8 cellular contexts compared by ENCODE assay signal in the genomic region with DNA sequence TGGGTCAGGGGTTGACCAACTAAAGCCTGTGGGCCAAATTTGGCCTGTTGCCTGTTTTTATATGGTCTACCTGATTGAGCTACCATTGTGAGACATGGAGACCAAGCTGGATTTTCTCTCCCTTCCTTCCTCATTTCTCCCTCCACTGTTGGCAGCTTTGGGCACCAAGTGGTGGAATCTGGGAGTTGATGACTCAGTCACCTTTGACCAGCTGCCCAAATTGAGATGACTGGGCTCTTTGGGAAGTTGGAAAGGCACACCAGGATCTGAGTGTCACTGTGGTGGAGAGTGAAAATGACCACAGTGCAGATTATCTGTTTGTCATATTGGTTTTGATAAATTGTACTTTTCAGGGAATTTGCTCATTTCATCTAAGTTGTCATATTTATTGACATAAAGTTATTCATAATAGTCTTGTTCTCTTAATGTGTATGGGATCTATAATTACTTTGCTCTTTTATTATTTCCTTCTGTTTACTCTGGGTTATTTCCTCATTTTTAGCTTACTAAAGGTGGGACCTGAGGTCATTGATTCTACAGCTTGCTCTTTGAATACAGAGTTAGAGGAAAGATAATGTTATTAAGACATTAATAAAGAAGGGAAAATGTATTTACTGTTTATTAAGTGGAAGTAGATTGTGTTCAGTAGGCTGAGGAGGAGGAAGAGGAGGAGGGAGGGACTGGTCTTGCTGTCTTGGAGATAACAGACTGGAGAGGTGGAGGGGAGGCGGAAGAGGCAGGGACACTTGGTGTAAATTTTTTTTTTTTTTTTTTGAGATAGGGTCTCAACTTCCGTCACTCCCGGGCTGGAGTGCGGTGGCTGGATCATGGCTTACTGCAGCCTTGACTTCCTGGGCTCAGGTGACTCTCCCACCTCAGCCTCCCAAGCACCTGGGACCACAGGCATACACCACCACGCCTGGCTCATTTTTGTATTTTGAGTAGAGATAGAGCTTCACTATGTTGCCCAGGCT. TPM values are rescaled to one million over a fixed set of nuclear protein-coding genes. Genes with fewer than 3 reads are reported as not detected.
DNase-seq lines count a peak whose midpoint lies in the region; ATAC-seq and TF ChIP-seq lines count a peak whose summit lies in the region.

No MANE protein-coding gene starts in this region.

- TF ChIP-seq CTCF in fibroblast of the aortic adventitia (IDR thresholded peaks at IDR 0.05; ENCODE audit: insufficient read depth, low read length) (no peak), sigmoid colon (IDR thresholded peaks at IDR 0.05) (no peak), GM10266 (IDR thresholded peaks at IDR 0.05; ENCODE audit: control insufficient read depth, insufficient read depth, low read depth, missing control alignments) (no peak)

- peaks cover 100% of the 10 kb centered on the region for H3K79me2 ChIP-seq in GM23248 (ENCODE audit: insufficient read depth)

- H3K36me3 ChIP-seq in GM23248 (ENCODE audit: low read depth) (no peaks in the 10 kb centered on the region), skeletal muscle satellite cell (ENCODE audit: insufficient read depth, low read length) (no peaks in the 10 kb centered on the region), sigmoid colon (no peaks in the 10 kb centered on the region)

- H3K9ac ChIP-seq in GM23248 (0 out of 2 replicates have a peak overlapping the region, but pooled peaks have one; percentile 3), skeletal muscle satellite cell (ENCODE audit: low read depth, low read length) (no peak overlapping the region)

- H3K27ac ChIP-seq in GM23248 (peak overlapping the region; percentile 61), sigmoid colon (peak overlapping the region in 1 of 4 donors; percentile 27)

- peaks cover 27% of the 10 kb centered on the region for H3K4me1 ChIP-seq in GM23248 (ENCODE audit: insufficient read depth)
- peaks cover 24% of the 10 kb centered on the region for H3K4me1 ChIP-seq in skeletal muscle satellite cell (ENCODE audit: control insufficient read depth, insufficient read depth, low read length)
- H3K4me1 ChIP-seq in sigmoid colon = peaks cover 0 to 69% (median 58%) of the 10 kb centered on the region in 4 donors

- H3K9me2 ChIP-seq in GM23248 (ENCODE audit: insufficient read depth) = no peaks in the 10 kb centered on the region

- H3K27me3 ChIP-seq in GM23248 (replicated peaks; ENCODE audit: insufficient read depth) (no peaks in the 10 kb centered on the region), skeletal muscle satellite cell (ENCODE audit: control insufficient read depth, insufficient read depth, low read length) (no peaks in the 10 kb centered on the region), sigmoid colon (no peaks in the 10 kb centered on the region)

- no peak overlapping the region for H2AFZ ChIP-seq in GM23248

- in situ Hi-C loops in GM23248 (cut with MboI) = no loop called here

- ATAC-seq in SK-N-SH treated with all-trans-retinoic acid at 6 μM for 48 hours (peak; percentile 75), HG03108 (IDR thresholded peaks at IDR 0.05; ENCODE audit: unreplicated experiment) (no peak), GM19395 (IDR thresholded peaks at IDR 0.05; ENCODE audit: unreplicated experiment) (no peak)

- 96 to 100% methylated on average over 5 of the region's 5 CpGs for WGBS in GM23248 (ENCODE audit: low coverage in 1 of 2, low lambda C conversion rate in 2 of 2, missing lambda C conversion rate in 2 of 2), 2 experiments
- WGBS in sigmoid colon, 2 donors = 94% methylated on average over 5 of the region's 5 CpGs

- no peak for TF ChIP-seq POLR2A in sigmoid colon (IDR thresholded peaks at IDR 0.05)

- H3K4me2 ChIP-seq in GM23248 (ENCODE audit: unreplicated experiment) (peak overlapping the region; percentile 44), skeletal muscle satellite cell (ENCODE audit: low read length) (peak overlapping the region; percentile 0)

- no peaks in the 10 kb centered on the region for H3K9me3 ChIP-seq in GM23248 (ENCODE audit: low read depth)
- no peaks in the 10 kb centered on the region for H3K9me3 ChIP-seq in skeletal muscle satellite cell (replicated peaks; ENCODE audit: low read length)
- H3K9me3 ChIP-seq in sigmoid colon = no peaks in the 10 kb centered on the region

- no peak for TF ChIP-seq EP300 in sigmoid colon (IDR thresholded peaks at IDR 0.05)

- H3K4me3 ChIP-seq in GM23248 = no peak overlapping the region
- H3K4me3 ChIP-seq in fibroblast of the aortic adventitia (ENCODE audit: low read depth, low read length) = no peak overlapping the region
- H3K4me3 ChIP-seq in skeletal muscle satellite cell (ENCODE audit: low read length) = no peak overlapping the region
- no peak overlapping the region for H3K4me3 ChIP-seq in sigmoid colon

- DNase-seq in GM23248 (peak; percentile 88), fibroblast of the aortic adventitia (ENCODE audit: low read depth) (peak; percentile 65), sigmoid colon (no peak), GM10266 (ENCODE audit: extremely low spot score) (no peak)

- intact Hi-C loops in sigmoid colon (cut with DNase I) = no loop called here

- peaks cover 40% of the 10 kb centered on the region for H4K20me1 ChIP-seq in GM23248 (ENCODE audit: insufficient read depth)

- H3F3A ChIP-seq in GM23248 (ENCODE audit: insufficient read depth) = peaks cover 28% of the 10 kb centered on the region

TF ChIP-seq in SK-N-SH treated with all-trans-retinoic acid at 6 μM for 48 hours, 23 proteins besides CTCF, POLR2A, EP300 and RAD21 (continues in another document):
- TF ChIP-seq ZC3H10 (CRISPR knock-in tag; IDR thresholded peaks at IDR 0.05) (no peak), ZFP3 (CRISPR knock-in tag; IDR thresholded peaks at IDR 0.05) (no peak), ARNTL (CRISPR knock-in tag; IDR thresholded peaks at IDR 0.05; ENCODE audit: borderline replicate concordance, low read depth) (no peak), PPARA (CRISPR knock-in tag; IDR thresholded peaks at IDR 0.05; ENCODE audit: borderline replicate concordance) (no peak), ZNF8 (CRISPR knock-in tag; IDR thresholded peaks at IDR 0.05) (no peak), OSR1 (CRISPR knock-in tag; IDR thresholded peaks at IDR 0.05) (no peak), ISL1 (CRISPR knock-in tag; IDR thresholded peaks at IDR 0.05) (no peak), RARB (CRISPR knock-in tag; IDR thresholded peaks at IDR 0.05) (no peak), TOX (CRISPR knock-in tag; IDR thresholded peaks at IDR 0.05; ENCODE audit: borderline replicate concordance) (no peak), ZNF70 (CRISPR knock-in tag; IDR thresholded peaks at IDR 0.05) (no peak), ESRRG (CRISPR knock-in tag; IDR thresholded peaks at IDR 0.05) (no peak), SNAI2 (CRISPR knock-in tag; IDR thresholded peaks at IDR 0.05) (no peak)
- TF ChIP-seq, protein P1, sequence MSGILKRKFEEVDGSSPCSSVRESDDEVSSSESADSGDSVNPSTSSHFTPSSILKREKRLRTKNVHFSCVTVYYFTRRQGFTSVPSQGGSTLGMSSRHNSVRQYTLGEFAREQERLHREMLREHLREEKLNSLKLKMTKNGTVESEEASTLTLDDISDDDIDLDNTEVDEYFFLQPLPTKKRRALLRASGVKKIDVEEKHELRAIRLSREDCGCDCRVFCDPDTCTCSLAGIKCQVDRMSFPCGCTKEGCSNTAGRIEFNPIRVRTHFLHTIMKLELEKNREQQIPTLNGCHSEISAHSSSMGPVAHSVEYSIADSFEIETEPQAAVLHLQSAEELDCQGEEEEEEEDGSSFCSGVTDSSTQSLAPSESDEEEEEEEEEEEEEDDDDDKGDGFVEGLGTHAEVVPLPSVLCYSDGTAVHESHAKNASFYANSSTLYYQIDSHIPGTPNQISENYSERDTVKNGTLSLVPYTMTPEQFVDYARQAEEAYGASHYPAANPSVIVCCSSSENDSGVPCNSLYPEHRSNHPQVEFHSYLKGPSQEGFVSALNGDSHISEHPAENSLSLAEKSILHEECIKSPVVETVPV (CRISPR knock-in tag; IDR thresholded peaks at IDR 0.05) = no peak
- TF ChIP-seq, protein P2, sequence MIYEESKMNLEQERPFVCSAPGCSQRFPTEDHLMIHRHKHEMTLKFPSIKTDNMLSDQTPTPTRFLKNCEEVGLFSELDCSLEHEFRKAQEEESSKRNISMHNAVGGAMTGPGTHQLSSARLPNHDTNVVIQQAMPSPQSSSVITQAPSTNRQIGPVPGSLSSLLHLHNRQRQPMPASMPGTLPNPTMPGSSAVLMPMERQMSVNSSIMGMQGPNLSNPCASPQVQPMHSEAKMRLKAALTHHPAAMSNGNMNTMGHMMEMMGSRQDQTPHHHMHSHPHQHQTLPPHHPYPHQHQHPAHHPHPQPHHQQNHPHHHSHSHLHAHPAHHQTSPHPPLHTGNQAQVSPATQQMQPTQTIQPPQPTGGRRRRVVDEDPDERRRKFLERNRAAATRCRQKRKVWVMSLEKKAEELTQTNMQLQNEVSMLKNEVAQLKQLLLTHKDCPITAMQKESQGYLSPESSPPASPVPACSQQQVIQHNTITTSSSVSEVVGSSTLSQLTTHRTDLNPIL (CRISPR knock-in tag; IDR thresholded peaks at IDR 0.05; ENCODE audit: low read depth) = no peak

RNA-seq across cellular contexts. Expression of a gene that starts 31.8 kb away (rescaled TPM):
- 144 and 150 TPM in 2 replicates for total RNA-seq in GM23248 (2014; rRNA removed; shearing (Covaris generic))
- polyA plus RNA-seq in GM23248 (2016; fragmentation: Nextera tagmentation; extraction: Ambion mirVana) (14.0 and 16.5 TPM in 2 replicates), sigmoid colon (10 to 100 TPM; 36.0 to 49.5 (median 43.6) TPM)
- total RNA-seq in fibroblast of the aortic adventitia (ENCODE audit: low replicate concordance) (10.8 and 81.3 TPM in 2 replicates), sigmoid colon (10 to 100 TPM; 41.8 to 53.9 (median 44.1) TPM)
- 58.8 and 82.3 TPM in 2 replicates for total RNA-seq in skeletal muscle satellite cell (2012; rRNA removed)

Comparison
In these comparisons a context has a peak if more than half of its experiments do, and no peak if none do; other contexts are left out.
1. DNase-seq: peak in GM23248 (single experiment) and fibroblast of the aortic adventitia (single experiment); none in sigmoid colon (single experiment) and GM10266 (single experiment).